Comparison of ENCODE assay signal across 8 cellular contexts in the genomic region with DNA sequence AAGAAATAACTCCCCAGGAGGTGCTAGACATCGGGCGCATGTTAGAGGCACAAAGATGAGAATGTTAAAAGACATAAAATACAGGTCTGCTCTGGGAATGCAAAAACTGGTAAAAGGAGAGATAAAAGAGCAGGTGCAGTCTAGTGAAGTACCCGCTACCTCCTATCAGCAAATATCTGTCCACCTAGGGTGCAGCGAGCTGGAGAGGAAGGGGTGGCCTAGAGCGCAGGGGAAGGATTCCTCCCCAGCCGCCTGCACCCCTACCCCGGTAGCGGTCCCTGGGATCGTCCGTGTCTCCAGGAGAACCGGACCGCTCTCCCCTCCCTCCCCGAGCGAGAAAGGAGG. TPM values are rescaled to one million over a fixed set of nuclear protein-coding genes. Genes with fewer than 3 reads are reported as not detected.
DNase-seq lines count a peak whose midpoint lies in the region; TF ChIP-seq lines count a peak whose summit lies in the region.

No MANE protein-coding gene starts in this region.

- H3K36me3 ChIP-seq in BJ (ENCODE audit: control insufficient read depth, insufficient read depth, low read length) (no peaks in the 10 kb centered on the region), endocrine pancreas (ENCODE audit: control insufficient read depth, insufficient read depth, low read length) (peaks cover 5% of the 10 kb centered on the region), prostate gland (no peaks in the 10 kb centered on the region)

- H3K9ac ChIP-seq in endocrine pancreas (ENCODE audit: control insufficient read depth, insufficient read depth, low read length), result peak overlapping the region; percentile 54

- H3K9me3 ChIP-seq in endocrine pancreas (ENCODE audit: control insufficient read depth, low read length) (no peaks in the 10 kb centered on the region), prostate gland (no peaks in the 10 kb centered on the region)

- POLR2A ChIA-PET in BJ (lab: Charles Lee), result no interaction called here

- no peak for TF ChIP-seq POLR2A in prostate gland (IDR thresholded peaks at IDR 0.05)

- intact Hi-C loops in prostate gland (cut with DNase I), result no loop called here

- CTCF ChIA-PET in BJ (lab: Yijun Ruan, JAX), result no interaction called here

- peaks cover 1% of the 10 kb centered on the region; the same call in 1 of the 2 replicates for H3K27me3 ChIP-seq in BJ (ENCODE audit: control insufficient read depth, insufficient read depth, low read length)
- H3K27me3 ChIP-seq in endocrine pancreas (ENCODE audit: control insufficient read depth, insufficient read depth, low read length), result no peaks in the 10 kb centered on the region
- no peaks in the 10 kb centered on the region for H3K27me3 ChIP-seq in prostate gland (replicated peaks; ENCODE audit: insufficient read depth)

- DNase-seq in BJ (ENCODE audit: low read depth) (no peak), NCI-H1092 (lab: John Stamatoyannopoulos, UW) (peak; percentile 37), prostate gland (ENCODE audit: low spot score) (no peak), MV-4-11 (lab: John Stamatoyannopoulos, UW) (no peak), NCI-H2227 (lab: John Stamatoyannopoulos, UW; ENCODE audit: unreplicated experiment) (no peak)
- no peak for DNase-seq in activated CD8-positive, alpha-beta memory T cell treated with anti-CD3 and anti-CD28 coated beads, Interleukin-2, amount 50 U/mL, for 48 hours
- DNase-seq in effector CD8-positive, alpha-beta T cell (lab: John Stamatoyannopoulos, UW), result no peak

- peak overlapping the region; percentile 57 to 63 for H3K27ac ChIP-seq in prostate gland

- no peaks in the 10 kb centered on the region for H3K4me1 ChIP-seq in endocrine pancreas (ENCODE audit: control insufficient read depth, insufficient read depth, low read length)
- H3K4me1 ChIP-seq in prostate gland (replicated peaks), result peaks cover 3% of the 10 kb centered on the region

- peak overlapping the region; percentile 47 for H3K4me3 ChIP-seq in BJ (ENCODE audit: low read depth, low read length)
- H3K4me3 ChIP-seq in endocrine pancreas (ENCODE audit: control insufficient read depth, insufficient read depth, low read length), result peak overlapping the region; percentile 66
- peak overlapping the region; percentile 48 to 51 for H3K4me3 ChIP-seq in prostate gland

- TF ChIP-seq CTCF in BJ (IDR thresholded peaks at IDR 0.05; ENCODE audit: insufficient read depth, low read depth, low read length), result no peak
- TF ChIP-seq CTCF in prostate gland (IDR thresholded peaks at IDR 0.05), result no peak

- 2% methylated on average over 14 of the region's 14 CpGs for WGBS in prostate gland

RNA-seq across cellular contexts. Expression of gene ZNF662, which starts 0.2 kb away (rescaled TPM):
- polyA plus RNA-seq in BJ (2011; rRNA removed), result 1.2 and 2.1 TPM in 2 replicates
- polyA minus RNA-seq in BJ (2011; rRNA and poly(A)+ RNA removed), result 0.87 and 1.1 TPM in 2 replicates
- total RNA-seq in prostate gland, result 10 to 100 TPM in 1 of 2 donors, 1 to 10 TPM in 1; 8.6 to 15.5 TPM

RNA-seq across cellular contexts. Expression of gene CYP8B1, which starts 30.0 kb away (rescaled TPM):
- polyA plus RNA-seq in BJ (2011; rRNA removed), result not detected in 2 replicates
- polyA minus RNA-seq in BJ (2011; rRNA and poly(A)+ RNA removed), result not detected in 2 replicates
- not detected for total RNA-seq in prostate gland
